In the genomic region with DNA sequence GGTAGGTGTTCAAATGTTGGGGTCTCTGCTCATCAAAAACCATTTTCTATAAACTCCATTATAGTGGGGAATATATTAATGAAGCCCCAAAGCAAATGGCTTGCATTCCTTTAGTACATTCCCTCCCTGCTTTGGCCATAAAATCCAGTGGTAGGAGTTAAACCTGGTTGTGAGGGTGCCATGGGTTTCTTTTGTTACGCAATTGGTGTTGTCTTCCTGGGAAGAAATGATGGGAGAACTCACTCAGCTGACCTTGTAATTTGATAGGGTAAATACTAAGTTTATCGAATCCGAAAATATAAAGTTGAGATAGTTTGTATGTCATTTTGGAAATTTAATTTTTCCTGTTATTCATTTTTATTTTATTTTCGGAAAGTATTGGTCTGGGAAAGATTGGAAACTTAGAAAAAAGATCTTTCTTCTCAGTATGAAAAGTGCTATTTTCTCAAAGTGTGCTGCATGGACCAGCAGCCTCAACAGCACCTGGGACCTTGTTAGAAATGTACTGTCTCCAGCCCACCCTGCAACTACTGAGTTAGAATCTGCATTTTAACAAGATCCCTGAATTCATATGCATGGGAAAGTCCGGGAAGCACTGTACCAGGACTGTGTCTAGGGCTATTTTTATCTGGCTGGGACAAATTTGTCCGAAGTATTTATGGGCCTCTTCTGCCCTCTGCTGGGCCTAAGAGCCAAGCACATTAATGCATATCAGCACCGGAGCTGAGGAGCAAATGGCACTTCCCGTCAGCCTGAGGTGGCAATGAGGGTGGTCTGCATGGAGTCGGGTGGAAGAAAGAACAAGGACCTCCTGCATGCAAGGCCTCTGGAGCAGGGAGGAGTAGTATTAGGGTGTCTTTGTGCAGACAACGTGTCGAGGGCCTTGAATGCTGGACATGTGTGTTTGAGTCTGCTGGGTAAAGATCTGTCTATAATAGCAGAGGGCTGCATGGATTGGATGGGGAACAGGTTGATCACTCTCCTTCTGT, we compare ENCODE assay signal across 8 cellular contexts. TPM values are rescaled to one million over a fixed set of nuclear protein-coding genes. Genes with fewer than 3 reads are reported as not detected.
DNase-seq lines count a peak whose midpoint lies in the region; ATAC-seq and TF ChIP-seq lines count a peak whose summit lies in the region.

No MANE protein-coding gene starts in this region.

- peak; percentile 53 for ATAC-seq in GM19452 (IDR thresholded peaks at IDR 0.05; ENCODE audit: unreplicated experiment)
- ATAC-seq in GM18861 (IDR thresholded peaks at IDR 0.05; ENCODE audit: unreplicated experiment): no peak

- H3K27ac ChIP-seq in A673 (ENCODE audit: low read depth, low read length, poor library complexity, severe bottlenecking): no peak overlapping the region

- H3K27me3 ChIP-seq in A673 (replicated peaks; ENCODE audit: insufficient read depth, low read depth, low read length, poor library complexity): no peaks in the 10 kb centered on the region

- TF ChIP-seq CTCF in A673 (conservative IDR thresholded peaks at IDR 0.05; ENCODE audit: low read depth, low read length): peak; percentile 82

- no peaks in the 10 kb centered on the region for H3K9me3 ChIP-seq in A673 (ENCODE audit: low read depth, low read length, poor library complexity, severe bottlenecking)

- intact Hi-C loops in A673 (cut with micrococcal nuclease; ENCODE audit: unreplicated experiment): loop anchor here (2.0 to 10.0 kb wide), 5 partner anchors 246 to 1268 kb away; no protein-coding TSS in a partner anchor

- BruUV-seq in A673 (replicated peaks; lab: Mats Ljungman, UMichigan): no TSS peak

- H3K4me3 ChIP-seq in A673 (ENCODE audit: low read depth, low read length, poor library complexity, severe bottlenecking): no peak overlapping the region

- DNase-seq in A673 (ENCODE audit: low spot score) (peak; percentile 71), NCI-H2227 (lab: John Stamatoyannopoulos, UW; ENCODE audit: unreplicated experiment) (peak; percentile 64), cerebellar cortex (ENCODE audit: low spot score) (peak; percentile 83), left kidney (ENCODE audit: low read depth, low spot score) (peak; percentile 90)
- DNase-seq in activated CD4-positive, CD25-positive, alpha-beta regulatory T cell treated with anti-CD3 and anti-CD28 coated beads, Interleukin-2, amount 50 U/mL, for 16 hours (ENCODE audit: low read depth, low spot score): peak; percentile 21
- peak; percentile 45 to 49 for DNase-seq in stimulated activated CD4-positive, alpha-beta T cell treated with anti-CD3 and anti-CD28 coated beads, Interleukin-2, amount 100 ng/mL, for 24 hours

- CTCF ChIA-PET in A673 (lab: Charles Lee): interaction anchor here (0.5 to 1.0 kb wide), 6 partner anchors 184 to 531 kb away, joined by 3 to 7 read pairs (median 3); no protein-coding TSS in a partner anchor

- H3K36me3 ChIP-seq in A673 (ENCODE audit: insufficient read depth, low read length, poor library complexity, severe bottlenecking): no peaks in the 10 kb centered on the region

- POLR2A ChIA-PET in A673 (lab: Charles Lee; ENCODE audit: low non-redundant PET): no interaction called here

- no peaks in the 10 kb centered on the region for H3K4me1 ChIP-seq in A673 (ENCODE audit: insufficient read depth, low read length, poor library complexity, severe bottlenecking)

RNA-seq across cellular contexts. Expression of a gene that starts 54.7 kb away (rescaled TPM):
- not detected in 2 replicates for total RNA-seq in A673 (2021)

Comparison
In these comparisons a context has a peak if more than half of its experiments do, and no peak if none do; other contexts are left out.
1. DNase-seq: peak in every context shown above with its lines; median percentile 90 in left kidney; 83 in cerebellar cortex; 71 in A673; 64 in NCI-H2227; 47 in stimulated activated CD4-positive, alpha-beta T cell treated with anti-CD3 and anti-CD28 coated beads, Interleukin-2, amount 100 ng/mL, for 24 hours; 21 in activated CD4-positive, CD25-positive, alpha-beta regulatory T cell treated with anti-CD3 and anti-CD28 coated beads, Interleukin-2, amount 50 U/mL, for 16 hours.